In genomic region chr17:77565166-77565565, GRCh38 we compare ENCODE assay signal across 20 cellular contexts.
DNase-seq lines count a peak whose midpoint lies in the region; TF ChIP-seq lines count a peak whose summit lies in the region.
"Had no signal": no experiment of that assay in that cellular context is flagged by ENCODE, and none has a peak within 500 bp of the region (broad histone marks: within the 10 kb centered on the region; RNA-seq: fewer than 3 reads in every experiment).

No MANE protein-coding gene starts in this region.

- CTCF ChIA-PET in HEK293 (lab: Yijun Ruan, JAX) = interaction anchor here (0.7 to 1.2 kb wide), 2 partner anchors 23 to 233 kb away, joined by 3 to 4 read pairs; no protein-coding TSS in a partner anchor
- CTCF ChIA-PET in MCF 10A (lab: Yijun Ruan, JAX) = no interaction called here

- H2AFZ ChIP-seq in osteoblast (ENCODE audit: low read length) = no peak overlapping the region

- TF ChIP-seq CTCF in HEK293 (tag by site-specific recombination; IDR thresholded peaks at IDR 0.05) = no peak
- no peak for TF ChIP-seq CTCF in endodermal cell (conservative IDR thresholded peaks at IDR 0.05)
- no peak for TF ChIP-seq CTCF in osteoblast (IDR thresholded peaks at IDR 0.05; ENCODE audit: extremely low read depth, low read depth, low read length)
- no peak for TF ChIP-seq CTCF in MCF 10A (IDR thresholded peaks at IDR 0.05; ENCODE audit: unreplicated experiment)

- no peak overlapping the region for H3K27ac Mint-ChIP-seq in endodermal cell
- no peak overlapping the region for H3K27ac Mint-ChIP-seq in MCF 10A (ENCODE audit: low read depth, unreplicated experiment)
- H3K27ac Mint-ChIP-seq: CD14-positive monocyte had no signal

- H3K4me1 Mint-ChIP-seq in endodermal cell (no peaks in the 10 kb centered on the region), MCF 10A (ENCODE audit: insufficient read depth, unreplicated experiment) (no peaks in the 10 kb centered on the region)
- H3K4me1 Mint-ChIP-seq: CD14-positive monocyte; CD8-positive, alpha-beta memory T cell had no signal

- no TSS peak for BruUV-seq in MCF 10A (replicated peaks; lab: Mats Ljungman, UMichigan)

- H3K27me3 Mint-ChIP-seq in endodermal cell (ENCODE audit: insufficient read depth) (peaks cover 18% of the 10 kb centered on the region), MCF 10A (ENCODE audit: insufficient read depth, unreplicated experiment) (peaks cover 32% of the 10 kb centered on the region)

- POLR2A ChIA-PET in HEK293 (lab: Yijun Ruan, JAX) (no interaction called here), MCF 10A (lab: Yijun Ruan, JAX) (no interaction called here)

- intact Hi-C loops in MCF 10A (cut with micrococcal nuclease) = no loop called here

- H3K27ac ChIP-seq in HEK293 (ENCODE audit: extremely low read depth, low read depth, low read length) (no peak overlapping the region), endodermal cell (ENCODE audit: low read depth, low read length) (no peak overlapping the region), osteoblast (ENCODE audit: low read depth, low read length) (no peak overlapping the region)
- H3K27ac ChIP-seq: SK-N-MC had no signal

- H3K4me3 ChIP-seq in HEK293 (ENCODE audit: low read depth, low read length) (no peak overlapping the region), endodermal cell (ENCODE audit: low read length) (no peak overlapping the region), osteoblast (ENCODE audit: insufficient read depth, low read length) (no peak overlapping the region)
- H3K4me3 ChIP-seq: SK-N-MC had no signal

- no peaks in the 10 kb centered on the region for H3K4me1 ChIP-seq in HEK293 (ENCODE audit: control insufficient read depth, insufficient read depth, low read length)
- no peaks in the 10 kb centered on the region for H3K4me1 ChIP-seq in endodermal cell (ENCODE audit: control insufficient read depth, insufficient read depth, low read length)
- H3K4me1 ChIP-seq in osteoblast (ENCODE audit: insufficient read depth, low read length) = no peaks in the 10 kb centered on the region

- WGBS in endodermal cell (ENCODE audit: insufficient coverage in 1 of 2, insufficient read length in 1 of 2), 2 experiments = 90 to 95% methylated on average over 4 to 7 of the region's 7 CpGs

- no peaks in the 10 kb centered on the region for H3K79me2 ChIP-seq in osteoblast (ENCODE audit: insufficient read depth, low read length)

- H3K9me3 Mint-ChIP-seq in endodermal cell = peaks cover 2% of the 10 kb centered on the region
- no peaks in the 10 kb centered on the region for H3K9me3 Mint-ChIP-seq in MCF 10A (ENCODE audit: unreplicated experiment)
- H3K9me3 Mint-ChIP-seq: CD8-positive, alpha-beta memory T cell had no signal

- H3K27me3 ChIP-seq in endodermal cell (ENCODE audit: control insufficient read depth, insufficient read depth, low read length, poor library complexity, severe bottlenecking) = no peaks in the 10 kb centered on the region
- peaks cover 9% of the 10 kb centered on the region for H3K27me3 ChIP-seq in osteoblast (ENCODE audit: insufficient read depth, low read length)

- no peaks in the 10 kb centered on the region for H4K20me1 ChIP-seq in osteoblast (ENCODE audit: insufficient read depth, low read length)

- H3K4me3 Mint-ChIP-seq in endodermal cell = no peak overlapping the region
- H3K4me3 Mint-ChIP-seq in MCF 10A (ENCODE audit: unreplicated experiment) = no peak overlapping the region
- H3K4me3 Mint-ChIP-seq: CD14-positive monocyte; CD8-positive, alpha-beta memory T cell had no signal

- no peak overlapping the region for H3K4me2 ChIP-seq in osteoblast (ENCODE audit: insufficient read depth, low read length)

- H3K9ac ChIP-seq in endodermal cell (ENCODE audit: extremely low read depth, low read length, poor library complexity, severe bottlenecking) = no peak overlapping the region

- no peaks in the 10 kb centered on the region for H3K36me3 Mint-ChIP-seq in endodermal cell (ENCODE audit: low read depth)
- no peaks in the 10 kb centered on the region for H3K36me3 Mint-ChIP-seq in MCF 10A (ENCODE audit: insufficient read depth, unreplicated experiment)
- H3K36me3 Mint-ChIP-seq: CD14-positive monocyte; CD8-positive, alpha-beta memory T cell had no signal

- H3K36me3 ChIP-seq in HEK293 (ENCODE audit: control insufficient read depth in 2 of 2, insufficient read depth in 1 of 2, low read length in 2 of 2) (no peaks in the 10 kb centered on the region), endodermal cell (ENCODE audit: control insufficient read depth, insufficient read depth, low read length) (no peaks in the 10 kb centered on the region), osteoblast (ENCODE audit: insufficient read depth, low read length) (no peaks in the 10 kb centered on the region)

- DNase-seq in endodermal cell (peak; percentile 35), osteoblast (ENCODE audit: insufficient read length, low spot score, missing footprints) (peak; percentile 22), ureter (ENCODE audit: low spot score) (no peak), GDM1 (lab: John Stamatoyannopoulos, UW) (no peak), MCF 10A (ENCODE audit: unreplicated experiment) (no peak)
- no peak for DNase-seq in stimulated activated CD4-positive, alpha-beta T cell treated with anti-CD3 and anti-CD28 coated beads, Interleukin-1b, Interleukin-23, amount 100 ng/mL, for 48 hours
- DNase-seq: CD8-positive, alpha-beta memory T cell; DMS153; DND-41; Karpas-422; MV-4-11; NCI-H1105; NCI-H1436 treated with DMSO at 0.1 percent for 48 hours; NCI-H187 treated with DMSO at 0.1 percent for 48 hours; NCI-H524; NCI-H748 treated with DMSO at 0.1 percent for 48 hours; SIG-M5 had no signal

- H3K9me3 ChIP-seq in HEK293 (ENCODE audit: control insufficient read depth, insufficient read depth, low read depth, low read length) = no peaks in the 10 kb centered on the region
- H3K9me3 ChIP-seq in endodermal cell (ENCODE audit: control insufficient read depth, low read length) = no peaks in the 10 kb centered on the region
- no peaks in the 10 kb centered on the region for H3K9me3 ChIP-seq in osteoblast (ENCODE audit: low read depth, low read length)

TF ChIP-seq in HEK293, 187 proteins besides CTCF, POLR2A, EP300 and RAD21:
- TF ChIP-seq SCRT2 (tag by site-specific recombination; IDR thresholded peaks at IDR 0.05) (0 out of 2 replicates have a peak, but pooled peaks have one; percentile 29), EGR2 (tag by site-specific recombination; IDR thresholded peaks at IDR 0.05; ENCODE audit: low read depth) (no peak)

Comparison
In these comparisons a context has a peak if more than half of its experiments do, and no peak if none do; other contexts are left out.
1. DNase-seq: peak in endodermal cell (single experiment) and osteoblast (single experiment); none in ureter (single experiment), stimulated activated CD4-positive, alpha-beta T cell treated with anti-CD3 and anti-CD28 coated beads, Interleukin-1b, Interleukin-23, amount 100 ng/mL, for 48 hours (single experiment), GDM1 (single experiment) and MCF 10A (single experiment).